ENCODE assay signal across 11 cellular contexts in the genomic region with DNA sequence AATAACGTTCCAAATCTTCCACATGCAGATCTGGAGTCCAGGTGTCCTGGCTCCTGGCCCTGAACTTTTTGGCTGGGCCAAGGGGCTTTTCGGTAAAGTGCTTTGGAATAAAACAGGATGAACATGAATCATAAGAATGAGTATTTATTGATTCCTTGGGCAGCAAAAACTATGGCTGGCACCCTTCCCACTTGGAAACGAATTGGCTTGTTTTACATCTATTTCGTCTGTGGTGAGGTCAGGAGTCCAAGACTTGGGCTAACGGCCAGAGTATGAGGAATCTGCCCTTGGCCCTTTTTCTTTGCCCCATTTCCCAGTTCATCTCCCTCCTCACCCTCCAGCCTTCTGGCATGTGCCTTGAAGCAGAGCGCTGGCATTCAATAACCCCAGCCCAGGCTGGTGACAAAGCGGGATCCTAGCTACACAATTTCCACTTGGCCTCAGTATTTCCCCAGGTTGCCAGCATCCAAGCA. TPM values are rescaled to one million over a fixed set of nuclear protein-coding genes. Genes with fewer than 3 reads are reported as not detected.
DNase-seq lines count a peak whose midpoint lies in the region; ATAC-seq, FAIRE-seq and TF ChIP-seq lines count a peak whose summit lies in the region.
"Had no signal": no experiment of that assay in that cellular context is flagged by ENCODE, and none has a peak within 500 bp of the region (broad histone marks: within the 10 kb centered on the region; RNA-seq: fewer than 3 reads in every experiment).

No MANE protein-coding gene starts in this region.

- POLR2A ChIA-PET in HepG2 (lab: Yijun Ruan, JAX): no interaction called here
- POLR2A ChIA-PET in T-cell (lab: Charles Lee): interaction anchor here (0.7 to 1.0 kb wide), 2 partner anchors 94 to 108 kb away, joined by 4 to 5 read pairs; no protein-coding TSS in a partner anchor
- POLR2A ChIA-PET in WTC11 (lab: Charles Lee): interaction anchor here (1.2 kb wide), 1 partner anchor 217 kb away, joined by 3 read pairs; no protein-coding TSS in a partner anchor

- H3K27ac ChIP-seq in liver (ENCODE audit: low read depth in 1 of 2, low read length in 2 of 2) (peak overlapping the region in 1 of 2 donors; percentile 21), HepG2 (ENCODE audit: extremely low read length, insufficient read depth, low read length) (no peak overlapping the region), right lobe of liver (no peak overlapping the region), left lung (no peak overlapping the region)

- TF ChIP-seq EP300 in HepG2 (IDR thresholded peaks at IDR 0.05; ENCODE audit: low read depth in 2 of 2, low read length in 2 of 2) (no peak), HepG2 (CRISPR knock-in tag; IDR thresholded peaks at IDR 0.05; ENCODE audit: borderline replicate concordance) (no peak)

- no peak overlapping the region for H3K4me2 ChIP-seq in HepG2 (ENCODE audit: low read depth, low read length)

- H3K27me3 ChIP-seq in liver (ENCODE audit: control insufficient read depth in 4 of 4, insufficient read depth in 4 of 4, low read length in 3 of 4) (no peaks in the 10 kb centered on the region), HepG2 (ENCODE audit: control insufficient read depth in 1 of 2, insufficient read depth in 2 of 2, low read length in 2 of 2) (peaks cover 0 to 14% of the 10 kb centered on the region in 2 experiments; a peak in 3 of 5 replicates), bronchial epithelial cell (ENCODE audit: control insufficient read depth, insufficient read depth, low read length) (no peaks in the 10 kb centered on the region), right lobe of liver (no peaks in the 10 kb centered on the region), left lung (no peaks in the 10 kb centered on the region)

- no peak for TF ChIP-seq CTCF in liver (IDR thresholded peaks at IDR 0.05; ENCODE audit: low read depth, low read length, missing input control)
- no peak for TF ChIP-seq CTCF in HepG2 (CRISPR knock-in tag; IDR thresholded peaks at IDR 0.05)
- TF ChIP-seq CTCF in bronchial epithelial cell (IDR thresholded peaks at IDR 0.05; ENCODE audit: insufficient read depth, low read length, severe bottlenecking): no peak
- TF ChIP-seq CTCF in right lobe of liver (IDR thresholded peaks at IDR 0.05): no peak
- no peak for TF ChIP-seq CTCF in left lung (IDR thresholded peaks at IDR 0.05)
- no peak for TF ChIP-seq CTCF in WTC11 (IDR thresholded peaks at IDR 0.05)

- peaks cover 6% of the 10 kb centered on the region for H3K79me2 ChIP-seq in HepG2 (ENCODE audit: insufficient read depth, low read length)

- H3K36me3 ChIP-seq in liver (ENCODE audit: control insufficient read depth in 4 of 4, insufficient read depth in 3 of 4, low read depth in 1 of 4, low read length in 3 of 4) (no peaks in the 10 kb centered on the region), HepG2 (replicated peaks in 1 of 2; ENCODE audit: control insufficient read depth in 1 of 2, insufficient read depth in 2 of 2, low read length in 2 of 2) (no peaks in the 10 kb centered on the region), bronchial epithelial cell (ENCODE audit: control insufficient read depth, insufficient read depth, low read length) (no peaks in the 10 kb centered on the region), right lobe of liver (no peaks in the 10 kb centered on the region), left lung (no peaks in the 10 kb centered on the region)

- in situ Hi-C loops in HepG2 (cut with HindIII; ENCODE audit: extremely low pct_ligation_motif_present, low pct_unique_long_range_greater_than_20kb): loop anchor here (5.0 kb wide), 1 partner anchor 104 kb away; no protein-coding TSS in a partner anchor

- DNase-seq in HepG2 (ENCODE audit: low spot score) (no peak), bronchial epithelial cell (ENCODE audit: low read depth) (peak; percentile 28), right lobe of liver (peak in 2 of 3 donors; percentile 65 to 85), T-cell (no peak), left lung (no peak), WTC11 (ENCODE audit: low spot score) (no peak)
- DNase-seq: activated naive CD8-positive, alpha-beta T cell treated with anti-CD3 and anti-CD28 coated beads for 36 hours; stimulated activated CD4-positive, alpha-beta T cell treated with anti-CD3 and anti-CD28 coated beads, Interleukin-2, amount 100 ng/mL, for 24 hours had no signal

- peak overlapping the region in 1 of 2 donors; percentile 90 for H3K27ac Mint-ChIP-seq in T-cell
- H3K27ac Mint-ChIP-seq in WTC11: no peak overlapping the region

- 18% methylated on average over 7 of the region's 7 CpGs for WGBS in liver
- WGBS in HepG2 (ENCODE audit: low lambda C conversion rate): 43% methylated on average over 7 of the region's 7 CpGs
- 11% methylated on average over 7 of the region's 7 CpGs for WGBS in right lobe of liver (ENCODE audit: insufficient coverage, low coverage, low lambda C conversion rate, missing lambda C conversion rate)

- H4K20me1 ChIP-seq in HepG2 (ENCODE audit: insufficient read depth, low read length): no peaks in the 10 kb centered on the region; the same call in 1 of the 2 replicates

- intact Hi-C loops in HepG2 (cut with micrococcal nuclease; ENCODE audit: unreplicated experiment) (no loop called here), right lobe of liver (cut with DNase I) (no loop called here), left lung (cut with DNase I) (no loop called here)

- H3K9me3 Mint-ChIP-seq in T-cell (no peaks in the 10 kb centered on the region), WTC11 (no peaks in the 10 kb centered on the region)
- H3K9me3 Mint-ChIP-seq: activated naive CD8-positive, alpha-beta T cell treated with anti-CD3 and anti-CD28 coated beads for 36 hours had no signal

- no peak for ATAC-seq in HepG2
- ATAC-seq in right lobe of liver: peak in 3 of 4 donors; percentile 1 to 38 (median 34)
- ATAC-seq in GM18517 (IDR thresholded peaks at IDR 0.05; ENCODE audit: unreplicated experiment): no peak
- no peak for ATAC-seq in T-cell (replicated peaks in 1 of 4)
- no peak for ATAC-seq in left lung
- ATAC-seq in WTC11: no peak

- BruUV-seq in HepG2 (replicated peaks; lab: Mats Ljungman, UMichigan): no TSS peak

- H3K4me1 ChIP-seq in liver (ENCODE audit: control insufficient read depth in 4 of 4, insufficient read depth in 4 of 4, low read length in 3 of 4) (peaks cover 13 to 30% (median 24%) of the 10 kb centered on the region in 4 donors), HepG2 (ENCODE audit: insufficient read depth, low read length) (peaks cover 17% of the 10 kb centered on the region), right lobe of liver (peaks cover 0 to 22% (median 11%) of the 10 kb centered on the region in 4 donors), left lung (peaks cover 8 to 26% of the 10 kb centered on the region in 2 donors)

- H3K36me3 Mint-ChIP-seq in T-cell: no peaks in the 10 kb centered on the region
- no peaks in the 10 kb centered on the region for H3K36me3 Mint-ChIP-seq in WTC11

- H3K4me3 Mint-ChIP-seq in T-cell (no peak overlapping the region), WTC11 (no peak overlapping the region)

- no peak overlapping the region for H3K4me3 ChIP-seq in liver (ENCODE audit: low read depth in 1 of 3, low read length in 3 of 3)
- H3K4me3 ChIP-seq in HepG2 (replicated peaks in 1 of 3; ENCODE audit: insufficient read depth in 1 of 3, low read depth in 2 of 3, low read length in 3 of 3): no peak overlapping the region
- no peak overlapping the region for H3K4me3 ChIP-seq in bronchial epithelial cell (ENCODE audit: low read depth, low read length)
- no peak overlapping the region for H3K4me3 ChIP-seq in right lobe of liver
- H3K4me3 ChIP-seq in left lung: no peak overlapping the region

- no peak overlapping the region for H2AFZ ChIP-seq in HepG2 (ENCODE audit: low read length)

- H3K4me1 Mint-ChIP-seq in T-cell: peaks cover 8 to 9% (median 8%) of the 10 kb centered on the region in 3 donors
- H3K4me1 Mint-ChIP-seq in WTC11: peaks cover 7% of the 10 kb centered on the region

- CTCF ChIA-PET in HepG2 (lab: Yijun Ruan, JAX; ENCODE audit: low intra/inter-chr PET ratio, low total read pairs): no interaction called here
- CTCF ChIA-PET in T-cell (lab: Charles Lee): no interaction called here
- CTCF ChIA-PET in WTC11 (lab: Charles Lee): interaction anchor here (2.1 to 2.9 kb wide), 2 partner anchors 13 to 103 kb away, joined by 9 to 15 read pairs; no protein-coding TSS in a partner anchor

- TF ChIP-seq RAD21 in liver (IDR thresholded peaks at IDR 0.05) (peak in 1 of 2 donors; percentile 21), HepG2 (CRISPR knock-in tag; IDR thresholded peaks at IDR 0.05) (no peak)

- FAIRE-seq in HepG2 (lab: Jason Lieb, UNC): no peak
- no peak for FAIRE-seq in bronchial epithelial cell (lab: Jason Lieb, UNC)

- peaks cover 0 to 1% of the 10 kb centered on the region in 2 donors for H3K27me3 Mint-ChIP-seq in T-cell
- H3K27me3 Mint-ChIP-seq in WTC11 (ENCODE audit: low read depth): no peaks in the 10 kb centered on the region
- H3K27me3 Mint-ChIP-seq: activated naive CD8-positive, alpha-beta T cell treated with anti-CD3 and anti-CD28 coated beads for 36 hours had no signal

- no peak for TF ChIP-seq POLR2A in HepG2 (IDR thresholded peaks at IDR 0.05; ENCODE audit: insufficient read depth in 1 of 2, low read depth in 2 of 2, low read length in 2 of 2)
- no peak for TF ChIP-seq POLR2A in right lobe of liver (IDR thresholded peaks at IDR 0.05)

- no peaks in the 10 kb centered on the region for H3K9me3 ChIP-seq in liver (ENCODE audit: control insufficient read depth in 4 of 4, low read length in 3 of 4)
- no peaks in the 10 kb centered on the region for H3K9me3 ChIP-seq in HepG2 (ENCODE audit: low read length)
- H3K9me3 ChIP-seq in right lobe of liver: no peaks in the 10 kb centered on the region
- no peaks in the 10 kb centered on the region for H3K9me3 ChIP-seq in left lung

- no peak overlapping the region for H3K9ac ChIP-seq in liver (ENCODE audit: low read depth in 1 of 2, low read length in 2 of 2)
- H3K9ac ChIP-seq in HepG2 (ENCODE audit: insufficient read depth, low read depth, low read length): no peak overlapping the region

RNA-seq across cellular contexts. Expression of a gene that starts 4.1 kb away (rescaled TPM):
- total RNA-seq in liver (10 to 100 TPM; 27.2 to 39.6 TPM), HepG2 (2016; rRNA removed; fragmentation: Illumina TruSeq; extraction: Trizol) (52.1 and 60.9 TPM in 2 replicates), bronchial epithelial cell (22.9 and 36.1 TPM in 2 replicates), right lobe of liver (10 to 100 TPM; 22.3 to 35.9 (median 32.0) TPM), T-cell (100 to 1,000 TPM; 162 to 228 (median 213) TPM), left lung (10 to 100 TPM; 65.5 to 66.9 TPM), WTC11 (2021) (69.5 to 77.1 TPM (median 75.9 TPM) in 3 replicates)
- polyA plus RNA-seq in liver (10 to 100 TPM; 12.5 to 20.6 TPM), HepG2 (2011; rRNA removed) (15.2 and 16.1 TPM in 2 replicates)
- total RNA-seq in HepG2 (2016; cell fraction: cytosol; rRNA removed; fragmentation: Illumina TruSeq; extraction: Trizol; ENCODE audit: low read depth): 13.2 and 14.5 TPM in 2 replicates
- 46.2 and 61.5 TPM in 2 replicates for total RNA-seq in HepG2 (2016; cell fraction: insoluble cytoplasmic fraction; rRNA removed; fragmentation: Illumina TruSeq; extraction: Trizol)
- 33.7 and 33.9 TPM in 2 replicates for total RNA-seq in HepG2 (2016; cell fraction: membrane; rRNA removed; fragmentation: Illumina TruSeq; extraction: Trizol)
- total RNA-seq in HepG2 (2016; cell fraction: nucleus; rRNA removed; fragmentation: Illumina TruSeq; extraction: Trizol): 43.5 and 47.5 TPM in 2 replicates
- polyA plus RNA-seq in HepG2 (2011; cell fraction: cytosol; rRNA removed): 9.1 and 10.0 TPM in 2 replicates
- 35.4 and 41.3 TPM in 2 replicates for polyA plus RNA-seq in HepG2 (2011; cell fraction: nucleus; rRNA removed)
- polyA plus RNA-seq in HepG2 (2012): 27.8 and 33.4 TPM in 2 replicates
- 8.6 and 8.7 TPM in 2 replicates for polyA plus RNA-seq in HepG2 (2016; cell fraction: cytosol; fragmentation: Illumina TruSeq; extraction: Trizol; ENCODE audit: low read depth)
- 57.4 and 68.3 TPM in 2 replicates for polyA plus RNA-seq in HepG2 (2016; cell fraction: insoluble cytoplasmic fraction; fragmentation: Illumina TruSeq; extraction: Trizol; ENCODE audit: low read depth)
- 21.7 and 23.2 TPM in 2 replicates for polyA plus RNA-seq in HepG2 (2016; cell fraction: membrane; fragmentation: Illumina TruSeq; extraction: Trizol; ENCODE audit: low read depth)
- 93.7 and 94.2 TPM in 2 replicates for polyA plus RNA-seq in HepG2 (2016; cell fraction: nucleus; fragmentation: Illumina TruSeq; extraction: Trizol; ENCODE audit: insufficient read depth, low read depth)
- polyA minus RNA-seq in HepG2 (2011; rRNA and poly(A)+ RNA removed; ENCODE audit: low replicate concordance): 11.5 and 30.7 TPM in 2 replicates
- polyA minus RNA-seq in HepG2 (2011; cell fraction: cytosol; rRNA and poly(A)+ RNA removed): 8.2 and 9.9 TPM in 2 replicates
- polyA minus RNA-seq in HepG2 (2011; cell fraction: nucleus; rRNA and poly(A)+ RNA removed): 29.7 and 33.2 TPM in 2 replicates

RNA-seq across cellular contexts. Expression of a gene that starts 23.9 kb away (rescaled TPM):
- total RNA-seq in liver (10 to 100 TPM; 13.8 to 20.9 TPM), HepG2 (2016; rRNA removed; fragmentation: Illumina TruSeq; extraction: Trizol) (45.7 and 59.1 TPM in 2 replicates), bronchial epithelial cell (32.4 and 46.3 TPM in 2 replicates), right lobe of liver (10 to 100 TPM; 20.3 to 26.8 (median 22.1) TPM), T-cell (100 to 1,000 TPM; 101 to 130 (median 125) TPM), left lung (10 to 100 TPM; 51.3 to 81.8 TPM), WTC11 (2021) (113 to 124 TPM (median 114 TPM) in 3 replicates)
- polyA plus RNA-seq in liver (10 to 100 TPM in 1 of 2 donors, 1 to 10 TPM in 1; 5.1 to 15.7 TPM), HepG2 (2011; rRNA removed) (44.5 and 49.3 TPM in 2 replicates)
- 12.2 and 14.1 TPM in 2 replicates for total RNA-seq in HepG2 (2016; cell fraction: cytosol; rRNA removed; fragmentation: Illumina TruSeq; extraction: Trizol; ENCODE audit: low read depth)
- 42.7 and 60.0 TPM in 2 replicates for total RNA-seq in HepG2 (2016; cell fraction: insoluble cytoplasmic fraction; rRNA removed; fragmentation: Illumina TruSeq; extraction: Trizol)
- total RNA-seq in HepG2 (2016; cell fraction: membrane; rRNA removed; fragmentation: Illumina TruSeq; extraction: Trizol): 45.9 and 46.8 TPM in 2 replicates
- total RNA-seq in HepG2 (2016; cell fraction: nucleus; rRNA removed; fragmentation: Illumina TruSeq; extraction: Trizol): 42.7 and 44.6 TPM in 2 replicates
- polyA plus RNA-seq in HepG2 (2011; cell fraction: cytosol; rRNA removed): 39.5 and 41.0 TPM in 2 replicates
- 121 and 131 TPM in 2 replicates for polyA plus RNA-seq in HepG2 (2011; cell fraction: nucleus; rRNA removed)
- 37.8 and 38.4 TPM in 2 replicates for polyA plus RNA-seq in HepG2 (2012)
- polyA plus RNA-seq in HepG2 (2016; cell fraction: cytosol; fragmentation: Illumina TruSeq; extraction: Trizol; ENCODE audit: low read depth): 7.6 and 9.2 TPM in 2 replicates
- polyA plus RNA-seq in HepG2 (2016; cell fraction: insoluble cytoplasmic fraction; fragmentation: Illumina TruSeq; extraction: Trizol; ENCODE audit: low read depth): 50.4 and 54.3 TPM in 2 replicates
- 32.8 and 36.7 TPM in 2 replicates for polyA plus RNA-seq in HepG2 (2016; cell fraction: membrane; fragmentation: Illumina TruSeq; extraction: Trizol; ENCODE audit: low read depth)
- 81.5 and 96.7 TPM in 2 replicates for polyA plus RNA-seq in HepG2 (2016; cell fraction: nucleus; fragmentation: Illumina TruSeq; extraction: Trizol; ENCODE audit: insufficient read depth, low read depth)
- polyA minus RNA-seq in HepG2 (2011; rRNA and poly(A)+ RNA removed; ENCODE audit: low replicate concordance): 65.3 and 85.1 TPM in 2 replicates
- polyA minus RNA-seq in HepG2 (2011; cell fraction: cytosol; rRNA and poly(A)+ RNA removed): 25.4 and 26.4 TPM in 2 replicates
- 47.9 and 72.6 TPM in 2 replicates for polyA minus RNA-seq in HepG2 (2011; cell fraction: nucleus; rRNA and poly(A)+ RNA removed)

RNA-seq across cellular contexts. Expression of a gene that starts 36.8 kb away (rescaled TPM):
- total RNA-seq in liver: 10 to 100 TPM; 12.2 to 14.7 TPM
- polyA plus RNA-seq in liver: 10 to 100 TPM; 13.3 to 18.8 TPM
- total RNA-seq in HepG2 (2016; rRNA removed; fragmentation: Illumina TruSeq; extraction: Trizol): 18.7 and 26.9 TPM in 2 replicates
- total RNA-seq in HepG2 (2016; cell fraction: cytosol; rRNA removed; fragmentation: Illumina TruSeq; extraction: Trizol; ENCODE audit: low read depth): 9.7 and 10.5 TPM in 2 replicates
- total RNA-seq in HepG2 (2016; cell fraction: insoluble cytoplasmic fraction; rRNA removed; fragmentation: Illumina TruSeq; extraction: Trizol): 17.2 and 28.2 TPM in 2 replicates
- 18.3 and 23.2 TPM in 2 replicates for total RNA-seq in HepG2 (2016; cell fraction: membrane; rRNA removed; fragmentation: Illumina TruSeq; extraction: Trizol)
- total RNA-seq in HepG2 (2016; cell fraction: nucleus; rRNA removed; fragmentation: Illumina TruSeq; extraction: Trizol): 23.0 and 27.8 TPM in 2 replicates
- polyA plus RNA-seq in HepG2 (2011; rRNA removed): 50.8 and 55.5 TPM in 2 replicates
- 41.4 and 47.9 TPM in 2 replicates for polyA plus RNA-seq in HepG2 (2011; cell fraction: cytosol; rRNA removed)
- polyA plus RNA-seq in HepG2 (2011; cell fraction: nucleus; rRNA removed): 102 and 118 TPM in 2 replicates
- polyA plus RNA-seq in HepG2 (2012): 22.8 and 25.7 TPM in 2 replicates
- polyA plus RNA-seq in HepG2 (2016; cell fraction: cytosol; fragmentation: Illumina TruSeq; extraction: Trizol; ENCODE audit: low read depth): 8.4 and 10.1 TPM in 2 replicates
- polyA plus RNA-seq in HepG2 (2016; cell fraction: insoluble cytoplasmic fraction; fragmentation: Illumina TruSeq; extraction: Trizol; ENCODE audit: low read depth): 19.7 and 21.2 TPM in 2 replicates
- polyA plus RNA-seq in HepG2 (2016; cell fraction: membrane; fragmentation: Illumina TruSeq; extraction: Trizol; ENCODE audit: low read depth): 18.3 and 18.4 TPM in 2 replicates
- polyA plus RNA-seq in HepG2 (2016; cell fraction: nucleus; fragmentation: Illumina TruSeq; extraction: Trizol; ENCODE audit: insufficient read depth, low read depth): 62.7 and 64.3 TPM in 2 replicates
- polyA minus RNA-seq in HepG2 (2011; rRNA and poly(A)+ RNA removed; ENCODE audit: low replicate concordance): 28.1 and 44.6 TPM in 2 replicates
- 13.8 and 15.3 TPM in 2 replicates for polyA minus RNA-seq in HepG2 (2011; cell fraction: cytosol; rRNA and poly(A)+ RNA removed)
- 21.1 and 21.4 TPM in 2 replicates for polyA minus RNA-seq in HepG2 (2011; cell fraction: nucleus; rRNA and poly(A)+ RNA removed)
- total RNA-seq in bronchial epithelial cell: 20.3 and 25.6 TPM in 2 replicates
- total RNA-seq in right lobe of liver: 10 to 100 TPM; 13.8 to 18.0 (median 15.7) TPM
- 10 to 100 TPM; 42.0 to 46.6 (median 43.0) TPM for total RNA-seq in T-cell
- 10 to 100 TPM; 33.6 to 41.8 TPM for total RNA-seq in left lung
- 21.9 to 26.9 TPM (median 25.3 TPM) in 3 replicates for total RNA-seq in WTC11 (2021)

RNA-seq across cellular contexts. Expression of a gene that starts 44.3 kb away (rescaled TPM):
- total RNA-seq in liver (1,000 to 10,000 TPM in 1 of 2 donors, not detected in 1; 1,478 TPM), HepG2 (2016; rRNA removed; fragmentation: Illumina TruSeq; extraction: Trizol) (not detected in 2 replicates), bronchial epithelial cell (not detected in 2 replicates), right lobe of liver (10 to 100 TPM in 1 of 6 experiments, 1 to 10 TPM in 2, under 1 TPM in 3; 0.06 to 31.8 (median 1.2) TPM), T-cell (not detected), left lung (1 to 10 TPM in 1 of 2 donors, under 1 TPM in 1; 0.58 to 1.4 TPM), WTC11 (2021) (0.05 to 0.14 TPM in 2 of 3 replicates, not detected in the other)
- polyA plus RNA-seq in liver (under 1 TPM in 1 of 2 donors, not detected in 1; 0.14 TPM), HepG2 (2011; rRNA removed) (0.01 TPM in 1 of 2 replicates, not detected in the other)
- not detected in 2 replicates for total RNA-seq in HepG2 (2016; cell fraction: cytosol; rRNA removed; fragmentation: Illumina TruSeq; extraction: Trizol; ENCODE audit: low read depth)
- not detected in 2 replicates for total RNA-seq in HepG2 (2016; cell fraction: insoluble cytoplasmic fraction; rRNA removed; fragmentation: Illumina TruSeq; extraction: Trizol)
- not detected in 2 replicates for total RNA-seq in HepG2 (2016; cell fraction: membrane; rRNA removed; fragmentation: Illumina TruSeq; extraction: Trizol)
- not detected in 2 replicates for total RNA-seq in HepG2 (2016; cell fraction: nucleus; rRNA removed; fragmentation: Illumina TruSeq; extraction: Trizol)
- not detected in 2 replicates for polyA plus RNA-seq in HepG2 (2011; cell fraction: cytosol; rRNA removed)
- 0.03 TPM in 1 of 2 replicates, not detected in the other for polyA plus RNA-seq in HepG2 (2011; cell fraction: nucleus; rRNA removed)
- polyA plus RNA-seq in HepG2 (2012): not detected in 2 replicates
- polyA plus RNA-seq in HepG2 (2016; cell fraction: cytosol; fragmentation: Illumina TruSeq; extraction: Trizol; ENCODE audit: low read depth): not detected in 2 replicates
- polyA plus RNA-seq in HepG2 (2016; cell fraction: insoluble cytoplasmic fraction; fragmentation: Illumina TruSeq; extraction: Trizol; ENCODE audit: low read depth): not detected in 2 replicates
- not detected in 2 replicates for polyA plus RNA-seq in HepG2 (2016; cell fraction: membrane; fragmentation: Illumina TruSeq; extraction: Trizol; ENCODE audit: low read depth)
- polyA plus RNA-seq in HepG2 (2016; cell fraction: nucleus; fragmentation: Illumina TruSeq; extraction: Trizol; ENCODE audit: insufficient read depth, low read depth): not detected in 2 replicates
- polyA minus RNA-seq in HepG2 (2011; rRNA and poly(A)+ RNA removed; ENCODE audit: low replicate concordance): not detected in 2 replicates
- polyA minus RNA-seq in HepG2 (2011; cell fraction: cytosol; rRNA and poly(A)+ RNA removed): not detected in 2 replicates
- not detected in 2 replicates for polyA minus RNA-seq in HepG2 (2011; cell fraction: nucleus; rRNA and poly(A)+ RNA removed)
- total RNA-seq: activated naive CD8-positive, alpha-beta T cell treated with anti-CD3 and anti-CD28 coated beads for 36 hours; T-helper 2 cell treated with Interferon-gamma antibody and Interleukin-4, amounts not matched to agents 100 ng/mL and 5 ng/mL, for 36 hours had no signal

RNA-seq across cellular contexts. Expression of a gene that starts 53.1 kb away (rescaled TPM):
- under 1 TPM in 1 of 2 donors, not detected in 1; 0.37 TPM for total RNA-seq in liver
- polyA plus RNA-seq in liver: under 1 TPM; 0.02 to 0.08 TPM
- total RNA-seq in HepG2 (2016; rRNA removed; fragmentation: Illumina TruSeq; extraction: Trizol): 0.07 TPM in 1 of 2 replicates, not detected in the other
- total RNA-seq in HepG2 (2016; cell fraction: cytosol; rRNA removed; fragmentation: Illumina TruSeq; extraction: Trizol; ENCODE audit: low read depth): not detected in 2 replicates
- not detected in 2 replicates for total RNA-seq in HepG2 (2016; cell fraction: insoluble cytoplasmic fraction; rRNA removed; fragmentation: Illumina TruSeq; extraction: Trizol)
- not detected in 2 replicates for total RNA-seq in HepG2 (2016; cell fraction: membrane; rRNA removed; fragmentation: Illumina TruSeq; extraction: Trizol)
- not detected in 2 replicates for total RNA-seq in HepG2 (2016; cell fraction: nucleus; rRNA removed; fragmentation: Illumina TruSeq; extraction: Trizol)
- polyA plus RNA-seq in HepG2 (2011; rRNA removed): 0.05 TPM in 1 of 2 replicates, not detected in the other
- polyA plus RNA-seq in HepG2 (2011; cell fraction: cytosol; rRNA removed): 0.04 and 0.10 TPM in 2 replicates
- polyA plus RNA-seq in HepG2 (2011; cell fraction: nucleus; rRNA removed): 0.45 and 0.47 TPM in 2 replicates
- polyA plus RNA-seq in HepG2 (2012): 0.47 and 0.64 TPM in 2 replicates
- not detected in 2 replicates for polyA plus RNA-seq in HepG2 (2016; cell fraction: cytosol; fragmentation: Illumina TruSeq; extraction: Trizol; ENCODE audit: low read depth)
- not detected in 2 replicates for polyA plus RNA-seq in HepG2 (2016; cell fraction: insoluble cytoplasmic fraction; fragmentation: Illumina TruSeq; extraction: Trizol; ENCODE audit: low read depth)
- not detected in 2 replicates for polyA plus RNA-seq in HepG2 (2016; cell fraction: membrane; fragmentation: Illumina TruSeq; extraction: Trizol; ENCODE audit: low read depth)
- polyA plus RNA-seq in HepG2 (2016; cell fraction: nucleus; fragmentation: Illumina TruSeq; extraction: Trizol; ENCODE audit: insufficient read depth, low read depth): not detected in 2 replicates
- 0.09 and 0.40 TPM in 2 replicates for polyA minus RNA-seq in HepG2 (2011; rRNA and poly(A)+ RNA removed; ENCODE audit: low replicate concordance)
- not detected in 2 replicates for polyA minus RNA-seq in HepG2 (2011; cell fraction: cytosol; rRNA and poly(A)+ RNA removed)
- not detected in 2 replicates for polyA minus RNA-seq in HepG2 (2011; cell fraction: nucleus; rRNA and poly(A)+ RNA removed)
- not detected in 2 replicates for total RNA-seq in bronchial epithelial cell
- 1 to 10 TPM in 1 of 6 experiments, not detected in 5; 1.5 TPM for total RNA-seq in right lobe of liver
- under 1 TPM in 1 of 5 donors, not detected in 4; 0.15 TPM for total RNA-seq in T-cell
- total RNA-seq in left lung: not detected
- 0.11 to 0.23 TPM (median 0.14 TPM) in 3 replicates for total RNA-seq in WTC11 (2021)
- total RNA-seq: activated naive CD8-positive, alpha-beta T cell treated with anti-CD3 and anti-CD28 coated beads for 36 hours had no signal

Comparison
In these comparisons a context has a peak if more than half of its experiments do, and no peak if none do; other contexts are left out.
1. ATAC-seq: peak in right lobe of liver (3 of 4); none in HepG2 (single experiment), GM18517 (single experiment), T-cell (0 of 4), left lung (single experiment) and WTC11 (single experiment).
2. DNase-seq: peak in bronchial epithelial cell (single experiment) and right lobe of liver (2 of 3); none in HepG2 (single experiment), T-cell (0 of 34), left lung (0 of 2) and WTC11 (single experiment).